15 cellular contexts compared by ENCODE assay signal in the genomic region with DNA sequence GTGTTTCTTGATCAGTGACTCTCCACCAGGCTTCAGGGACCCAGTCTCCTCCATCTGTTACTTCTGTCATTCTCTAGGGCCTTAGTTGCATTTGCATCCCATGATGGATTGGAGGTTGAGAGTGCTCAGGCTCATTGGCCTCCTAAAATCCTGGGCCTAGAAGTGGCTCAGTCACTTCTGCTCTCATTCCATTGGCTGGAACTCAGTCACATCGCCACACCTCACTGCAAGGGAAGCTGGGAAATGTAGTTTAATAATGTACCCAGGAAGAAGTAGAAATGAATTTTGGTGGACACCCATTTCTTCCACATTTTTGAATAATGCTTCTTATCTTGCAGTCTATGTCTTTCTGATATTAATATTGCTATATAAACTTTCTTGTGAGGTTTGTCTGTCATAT.
DNase-seq lines count a peak whose midpoint lies in the region.
"Had no signal": no experiment of that assay in that cellular context is flagged by ENCODE, and none has a peak within 500 bp of the region (broad histone marks: within the 10 kb centered on the region; RNA-seq: fewer than 3 reads in every experiment).

No MANE protein-coding gene starts in this region.

- no peaks in the 10 kb centered on the region for H3K36me3 ChIP-seq in GM23248 (ENCODE audit: low read depth)
- no peaks in the 10 kb centered on the region for H3K36me3 ChIP-seq in SJCRH30

- 0 out of 2 replicates have a peak, but pooled peaks cover 2% of the 10 kb centered on the region for H3F3A ChIP-seq in GM23248 (ENCODE audit: insufficient read depth)

- H3K27me3 ChIP-seq in GM23248 (replicated peaks; ENCODE audit: insufficient read depth) = no peaks in the 10 kb centered on the region; the same call in 1 of the 2 replicates
- H3K27me3 ChIP-seq in SJCRH30 = no peaks in the 10 kb centered on the region
- H3K27me3 ChIP-seq: hepatocyte had no signal

- H3K4me2 ChIP-seq in GM23248 (ENCODE audit: unreplicated experiment) = no peak overlapping the region
- H3K4me2 ChIP-seq: hepatocyte had no signal

- 48% methylated on average over 1 of the region's 1 CpG for WGBS in GM23248 (ENCODE audit: low coverage in 1 of 2, low lambda C conversion rate in 2 of 2, missing lambda C conversion rate in 2 of 2), 2 experiments

- no peaks in the 10 kb centered on the region for H3K79me2 ChIP-seq in GM23248 (ENCODE audit: insufficient read depth)
- H3K79me2 ChIP-seq: hepatocyte had no signal

- H3K9me2 ChIP-seq in GM23248 (ENCODE audit: insufficient read depth) = no peaks in the 10 kb centered on the region

- no peak overlapping the region for H3K9ac ChIP-seq in GM23248

- DNase-seq in GM23248 (peak; percentile 23), KBM-7 (peak; percentile 23), SJCRH30 (peak; percentile 9 to 32), iPS DF 19.7 (ENCODE audit: low read depth, low spot score) (peak; percentile 63), HK-2 (ENCODE audit: unreplicated experiment) (no peak), SW480 (ENCODE audit: low spot score) (no peak), GF-D8 (lab: John Stamatoyannopoulos, UW) (no peak)
- DNase-seq: activated CD4-positive, CD25-positive, alpha-beta regulatory T cell treated with anti-CD3 and anti-CD28 coated beads, Interleukin-2, amount 50 U/mL, for 72 hours; activated naive CD8-positive, alpha-beta T cell treated with anti-CD3 and anti-CD28 coated beads, Interleukin-2, amount 10 ng/mL, durations not matched to agents 7 days and 5 days; natural killer cell; NCI-H1694 treated with DMSO at 0.1 percent for 48 hours; NCI-H345; Right ventricle myocardium superior; T-helper 17 cell had no signal

- in situ Hi-C loops in GM23248 (cut with MboI) = no loop called here
- in situ Hi-C loops in KBM-7 (cut with MboI; ENCODE audit: low pct_unique_long_range_greater_than_20kb, low sequenced_read_pairs) = no loop called here

- no peaks in the 10 kb centered on the region for H4K20me1 ChIP-seq in GM23248 (ENCODE audit: insufficient read depth)

- H2AFZ ChIP-seq in GM23248 = no peak overlapping the region
- H2AFZ ChIP-seq: hepatocyte had no signal

- H3K4me3 ChIP-seq in GM23248 (no peak overlapping the region), SJCRH30 (no peak overlapping the region)
- H3K4me3 ChIP-seq: hepatocyte had no signal

- H3K9me3 ChIP-seq in GM23248 (ENCODE audit: low read depth) = no peaks in the 10 kb centered on the region
- no peaks in the 10 kb centered on the region for H3K9me3 ChIP-seq in SJCRH30 (replicated peaks)

- peaks cover 4% of the 10 kb centered on the region; the same call in 1 of the 2 replicates for H3K4me1 ChIP-seq in GM23248 (ENCODE audit: insufficient read depth)
- H3K4me1 ChIP-seq in SJCRH30 = peaks cover 13% of the 10 kb centered on the region

- H3K27ac ChIP-seq in GM23248 (no peak overlapping the region), SJCRH30 (no peak overlapping the region)
- H3K27ac ChIP-seq: hepatocyte had no signal

Comparison
In these comparisons a context has a peak if more than half of its experiments do, and no peak if none do; other contexts are left out.
1. DNase-seq: peak in GM23248 (single experiment), KBM-7 (single experiment), SJCRH30 (2 of 2) and iPS DF 19.7 (single experiment); none in HK-2 (single experiment), SW480 (single experiment) and GF-D8 (single experiment).